In genomic region chr1:226407497-226408284, GRCh38 we compare ENCODE assay signal across 8 cellular contexts. TPM values are rescaled to one million over a fixed set of nuclear protein-coding genes. Genes with fewer than 3 reads are reported as not detected.
DNase-seq lines count a peak whose midpoint lies in the region; ATAC-seq and TF ChIP-seq lines count a peak whose summit lies in the region.

Gene PARP1 (minus strand): TSS chr1:226408093. CDS start chr1:226407929, 164 bp downstream.

- in situ Hi-C loops in KBM-7 (cut with MboI; ENCODE audit: low pct_unique_long_range_greater_than_20kb, low sequenced_read_pairs): no loop called here

- WGBS in esophagus, 2 donors: 0 to 1% methylated on average over 87 to 90 of the region's 90 CpGs

- no peaks in the 10 kb centered on the region for H3K9me3 ChIP-seq in esophagus (ENCODE audit: control insufficient read depth in 2 of 2, insufficient read depth in 1 of 2, low read depth in 1 of 2, low read length in 1 of 2)
- H3K9me3 ChIP-seq in muscle layer of duodenum (ENCODE audit: control insufficient read depth in 1 of 2, low read length in 2 of 2): no peaks in the 10 kb centered on the region

- H3K36me3 ChIP-seq in esophagus (ENCODE audit: control insufficient read depth in 2 of 2, insufficient read depth in 2 of 2, low read length in 1 of 2) (no peaks in the 10 kb centered on the region), muscle layer of duodenum (ENCODE audit: control insufficient read depth in 1 of 2, insufficient read depth in 2 of 2, low read length in 2 of 2) (no peaks in the 10 kb centered on the region)

- H3K27me3 Mint-ChIP-seq in activated T-cell treated with anti-CD3 and anti-CD28 coated beads, Interleukin-2, amount 50 U/mL, for 24 hours: no peaks in the 10 kb centered on the region

- H3K4me3 Mint-ChIP-seq in activated T-cell treated with anti-CD3 and anti-CD28 coated beads, Interleukin-2, amount 50 U/mL, for 24 hours: peak within 1 kb of the TSS; percentile 93

- peak; percentile 87 for DNase-seq in DMS79 treated with DMSO at 0.1 percent for 48 hours (lab: John Stamatoyannopoulos, UW)
- DNase-seq in KBM-7: peak; percentile 92
- DNase-seq in activated T-cell treated with anti-CD3 and anti-CD28 coated beads, Interleukin-2, amount 50 U/mL, for 24 hours: peak; percentile 95
- DNase-seq in stimulated activated CD8-positive, alpha-beta memory T cell treated with anti-CD3 and anti-CD28 coated beads, Interleukin-7, amount 100 ng/mL, for 4 hours (ENCODE audit: low read depth in 2 of 2): peak; percentile 74 to 85

- H3K4me3 ChIP-seq in esophagus (ENCODE audit: low read depth in 1 of 2, low read length in 2 of 2) (peak within 1 kb of the TSS; percentile 84 to 92), muscle layer of duodenum (ENCODE audit: low read depth in 1 of 2, low read length in 2 of 2) (peak within 1 kb of the TSS; percentile 70 to 86)

- H3K4me1 Mint-ChIP-seq in activated T-cell treated with anti-CD3 and anti-CD28 coated beads, Interleukin-2, amount 50 U/mL, for 24 hours (ENCODE audit: low read depth): peaks cover 42% of the 10 kb centered on the region

- H3K4me1 ChIP-seq in esophagus (ENCODE audit: control insufficient read depth in 2 of 2, insufficient read depth in 2 of 2, low read length in 1 of 2): peaks cover 7 to 13% of the 10 kb centered on the region in 2 donors
- peaks cover 10 to 41% of the 10 kb centered on the region in 2 donors for H3K4me1 ChIP-seq in muscle layer of duodenum (ENCODE audit: control insufficient read depth in 1 of 2, insufficient read depth in 2 of 2, low read length in 2 of 2)

- H3K36me3 Mint-ChIP-seq in activated T-cell treated with anti-CD3 and anti-CD28 coated beads, Interleukin-2, amount 50 U/mL, for 24 hours (ENCODE audit: low read depth): peaks cover 45% of the 10 kb centered on the region

- peak; percentile 76 for ATAC-seq in GM21717 (IDR thresholded peaks at IDR 0.05; ENCODE audit: unreplicated experiment)

- no peaks in the 10 kb centered on the region for H3K9me3 Mint-ChIP-seq in activated T-cell treated with anti-CD3 and anti-CD28 coated beads, Interleukin-2, amount 50 U/mL, for 24 hours

- H3K27ac Mint-ChIP-seq in activated T-cell treated with anti-CD3 and anti-CD28 coated beads, Interleukin-2, amount 50 U/mL, for 24 hours: peak within 1 kb of the TSS; percentile 95

- H3K27ac ChIP-seq in esophagus (ENCODE audit: low read depth in 2 of 2, low read length in 1 of 2) (peak within 1 kb of the TSS; percentile 85), muscle layer of duodenum (ENCODE audit: low read length) (peak within 1 kb of the TSS; percentile 74)

- H3K27me3 ChIP-seq in esophagus (ENCODE audit: control insufficient read depth in 1 of 2, insufficient read depth in 2 of 2, low read length in 2 of 2) (no peaks in the 10 kb centered on the region), muscle layer of duodenum (ENCODE audit: low read depth, low read length) (no peaks in the 10 kb centered on the region)

TF ChIP-seq in PFSK-1, 5 proteins besides CTCF, POLR2A, EP300 and RAD21:
- TF ChIP-seq SIN3A (IDR thresholded peaks at IDR 0.05; ENCODE audit: borderline replicate concordance, insufficient read depth, low read length) (peak; percentile 96; the same call in 1 of the 2 replicates), TAF1 (IDR thresholded peaks at IDR 0.05; ENCODE audit: borderline replicate concordance, insufficient read depth, low read length) (peak; percentile 73; the same call in 1 of the 2 replicates), FOXP2 (optimal IDR thresholded peaks at IDR 0.05; ENCODE audit: borderline replicate concordance, extremely low read depth, extremely low read length, insufficient read depth) (peak; percentile 92), POLR2AphosphoS5 (IDR thresholded peaks at IDR 0.05; ENCODE audit: low read depth, low read length) (peak; percentile 85), REST (IDR thresholded peaks at IDR 0.05; ENCODE audit: insufficient read depth in 1 of 2, low read depth in 2 of 2, low read length in 2 of 2) (peak in 1 of 2 experiments; percentile 49; a peak in 1 of 4 replicates)

RNA-seq across cellular contexts. Expression of gene PARP1, which starts in this region (rescaled TPM):
- 125 TPM for polyA plus RNA-seq in PFSK-1 (2012; ENCODE audit: insufficient read length, low read depth)
- polyA plus RNA-seq in esophagus: 10 to 100 TPM; 10.6 to 29.0 TPM

Comparison
In these comparisons a context has a peak if more than half of its experiments do, and no peak if none do; other contexts are left out.
1. Peak in every context shown above with its lines: DNase-seq, ATAC-seq, H3K4me3 ChIP-seq and H3K27ac ChIP-seq.